ENCODE assay signal across 8 cellular contexts in the genomic region with DNA sequence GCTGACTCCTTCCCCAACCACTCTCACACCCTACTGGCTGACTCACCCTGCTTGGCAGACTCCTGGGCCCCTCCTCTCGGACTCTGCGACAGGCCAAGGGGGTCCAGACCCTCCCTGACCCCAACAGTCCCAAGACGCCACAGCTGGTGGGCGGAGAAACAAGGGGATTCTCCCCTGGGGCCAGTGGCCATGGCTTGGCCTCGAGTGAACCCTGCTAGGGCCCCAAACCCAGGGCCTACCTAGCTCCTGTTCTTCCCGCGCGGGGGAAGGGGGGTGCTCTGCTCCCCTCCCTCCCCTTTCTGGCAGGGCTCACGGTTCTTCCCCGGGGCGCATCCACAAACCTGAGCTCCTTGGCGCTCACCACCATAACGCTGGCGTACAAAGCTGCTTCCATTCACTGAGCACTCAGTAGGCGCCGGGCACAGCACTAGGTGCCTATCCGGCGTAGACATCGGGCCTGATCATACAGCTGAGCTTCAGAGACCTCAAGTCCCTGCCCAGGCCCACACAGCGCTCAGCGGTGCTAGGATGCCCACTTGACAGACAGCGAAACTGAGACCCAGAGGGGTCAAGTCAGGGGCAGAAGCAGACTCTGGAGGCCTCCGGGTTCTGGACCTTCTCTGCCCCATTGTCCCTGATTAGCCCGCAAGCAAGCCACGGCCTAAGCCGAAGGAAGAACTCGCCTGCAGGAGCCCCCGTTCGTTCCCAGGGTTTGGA. TPM values are rescaled to one million over a fixed set of nuclear protein-coding genes. Genes with fewer than 3 reads are reported as not detected.
DNase-seq lines count a peak whose midpoint lies in the region; ATAC-seq and TF ChIP-seq lines count a peak whose summit lies in the region.

No MANE protein-coding gene starts in this region.

- peak overlapping the region; percentile 48 to 84 for H3K27ac ChIP-seq in coronary artery
- H3K27ac ChIP-seq in muscle layer of colon (ENCODE audit: low read depth, low read length), result no peak overlapping the region
- H3K27ac ChIP-seq in uterus, result peak overlapping the region; percentile 81 to 83

- H3K27ac Mint-ChIP-seq in T-helper 17 cell, result peak overlapping the region; percentile 94

- peak overlapping the region; percentile 92 for H3K4me3 Mint-ChIP-seq in T-helper 17 cell

- H3K9me3 ChIP-seq in T-helper 17 cell (ENCODE audit: control insufficient read depth, low read length, poor library complexity, severe bottlenecking) (no peaks in the 10 kb centered on the region), muscle layer of colon (ENCODE audit: low read length) (no peaks in the 10 kb centered on the region), uterus (no peaks in the 10 kb centered on the region)

- no peak for TF ChIP-seq POLR2A in uterus (IDR thresholded peaks at IDR 0.05)

- H3K9ac ChIP-seq in muscle layer of colon (ENCODE audit: low read length), result no peak overlapping the region

- ATAC-seq in T-helper 17 cell, result peak; percentile 56
- ATAC-seq in HG03095 (IDR thresholded peaks at IDR 0.05; ENCODE audit: unreplicated experiment), result no peak
- ATAC-seq in GM21390 (IDR thresholded peaks at IDR 0.05; ENCODE audit: unreplicated experiment), result no peak
- ATAC-seq in HG03571 (IDR thresholded peaks at IDR 0.05; ENCODE audit: unreplicated experiment), result no peak

- H3K27me3 ChIP-seq in muscle layer of colon (ENCODE audit: control insufficient read depth in 1 of 2, insufficient read depth in 2 of 2, low read length in 2 of 2), result no peaks in the 10 kb centered on the region
- H3K27me3 ChIP-seq in uterus, result no peaks in the 10 kb centered on the region

- intact Hi-C loops in uterus (cut with DNase I; ENCODE audit: low total_unique reads), result no loop called here

- no peaks in the 10 kb centered on the region for H3K27me3 Mint-ChIP-seq in T-helper 17 cell

- H3K36me3 ChIP-seq in muscle layer of colon (ENCODE audit: insufficient read depth, low read length) (no peaks in the 10 kb centered on the region), uterus (no peaks in the 10 kb centered on the region)

- H3K36me3 Mint-ChIP-seq in T-helper 17 cell (ENCODE audit: low read depth), result peaks cover 3% of the 10 kb centered on the region

- peaks cover 49% of the 10 kb centered on the region for H3K4me1 Mint-ChIP-seq in T-helper 17 cell

- peak overlapping the region; percentile 61 for H3K4me3 ChIP-seq in GM12875 (ENCODE audit: low read depth, low read length)
- peak overlapping the region; percentile 80 for H3K4me3 ChIP-seq in coronary artery
- H3K4me3 ChIP-seq in muscle layer of colon (ENCODE audit: low read depth in 1 of 2, low read length in 2 of 2), result peak overlapping the region; percentile 54 to 87
- H3K4me3 ChIP-seq in uterus, result peak overlapping the region; percentile 76 to 77

- TF ChIP-seq CTCF in GM12875 (IDR thresholded peaks at IDR 0.05; ENCODE audit: borderline replicate concordance, insufficient read depth, low read depth, low read length), result no peak
- TF ChIP-seq CTCF in coronary artery (IDR thresholded peaks at IDR 0.05), result no peak
- TF ChIP-seq CTCF in uterus (IDR thresholded peaks at IDR 0.05), result no peak

- peaks cover 14% of the 10 kb centered on the region for H3K4me1 ChIP-seq in muscle layer of colon (ENCODE audit: insufficient read depth, low read length)
- peaks cover 0 to 6% of the 10 kb centered on the region in 2 donors for H3K4me1 ChIP-seq in uterus

- DNase-seq in T-helper 17 cell (peak in 2 of 3 donors; percentile 16 to 22), coronary artery (ENCODE audit: low spot score) (no peak), uterus (peak in 1 of 2 donors; percentile 38)

RNA-seq across cellular contexts. Expression of a gene that starts 0.6 kb away (rescaled TPM):
- 10 to 100 TPM; 36.0 to 36.1 TPM for total RNA-seq in T-helper 17 cell
- 10 to 100 TPM in 1 of 4 donors, 1 to 10 TPM in 2, under 1 TPM in 1; 0.59 to 11.0 (median 4.8) TPM for total RNA-seq in uterus
